In the genomic region with DNA sequence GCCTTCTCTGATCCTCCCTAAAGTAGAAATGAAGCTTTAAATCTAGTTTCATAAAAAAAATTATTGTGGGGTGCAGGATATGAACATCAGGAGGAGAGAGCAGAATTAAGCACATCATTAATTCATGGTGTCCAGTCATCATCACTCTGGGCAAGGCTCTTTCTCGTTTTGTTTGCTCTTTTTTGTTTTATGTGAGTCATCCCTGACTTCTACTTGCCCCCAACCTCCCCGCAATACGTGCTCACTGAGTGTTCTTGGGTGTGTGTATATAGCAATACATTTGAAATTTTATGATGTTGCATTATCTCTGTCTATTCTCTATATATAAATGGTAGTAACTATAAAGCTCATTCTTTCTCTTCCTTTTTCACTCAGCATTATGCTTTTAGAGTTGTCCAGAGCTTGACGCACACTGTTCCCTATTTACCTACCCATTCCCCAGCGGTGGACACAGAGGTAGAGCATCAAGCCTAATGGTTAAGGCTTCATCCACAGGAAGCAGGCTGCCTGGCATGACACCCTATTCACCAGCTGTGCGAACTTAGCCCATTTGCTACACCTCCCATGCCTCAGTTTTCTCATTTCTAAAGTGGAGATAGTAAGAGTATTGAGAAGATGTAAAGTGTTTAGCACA, we compare ENCODE assay signal across 10 cellular contexts.
A peak's percentile ranks its signal among the peaks of the same experiment; 100 is the strongest.
DNase-seq lines count a peak whose midpoint lies in the region; ATAC-seq and TF ChIP-seq lines count a peak whose summit lies in the region.
"Had no signal": no experiment of that assay in that cellular context is flagged by ENCODE, and none has a peak within 500 bp of the region (broad histone marks: within the 10 kb centered on the region; RNA-seq: fewer than 3 reads in every experiment).

No MANE protein-coding gene starts in this region.

- H3K4me1 ChIP-seq in Panc1 (ENCODE audit: control insufficient read depth, insufficient read depth, low read length) = no peaks in the 10 kb centered on the region
- H3K4me1 ChIP-seq in BE2C = no peaks in the 10 kb centered on the region; the same call in 1 of the 2 replicates
- no peaks in the 10 kb centered on the region for H3K4me1 ChIP-seq in smooth muscle cell (ENCODE audit: low read depth)

- no peak overlapping the region for H2AFZ ChIP-seq in smooth muscle cell (ENCODE audit: low read depth)

- peak; percentile 36 to 45 for ATAC-seq in activated CD4-positive, CD25-positive, alpha-beta regulatory T cell treated with anti-CD3 and anti-CD28 coated beads, Interleukin-2, amount 50 U/mL, for 24 hours
- ATAC-seq in Panc1 = no peak
- ATAC-seq in esophagus mucosa = peak; percentile 87

- BruUV-seq in Panc1 (replicated peaks; lab: Mats Ljungman, UMichigan) = no TSS peak

- H4K20me1 ChIP-seq in smooth muscle cell (ENCODE audit: low read depth) = no peaks in the 10 kb centered on the region

- no peak overlapping the region for H3K27ac ChIP-seq in Panc1 (ENCODE audit: low read length)
- H3K27ac ChIP-seq in skin epidermis = peak overlapping the region in 11 of 21 experiments; percentile 11 to 83 (median 54)
- no peak overlapping the region for H3K27ac ChIP-seq in smooth muscle cell (ENCODE audit: low read depth)
- H3K27ac ChIP-seq: WERI-Rb-1 had no signal

- DNase-seq in activated CD4-positive, CD25-positive, alpha-beta regulatory T cell (lab: John Stamatoyannopoulos, UW) = no peak
- peak; percentile 24 for DNase-seq in Panc1 (ENCODE audit: low read depth, low spot score)
- DNase-seq in activated effector memory CD4-positive, alpha-beta T cell treated with Interleukin-2 at 50 U/mL for 16 hours = no peak
- no peak for DNase-seq in BE2C
- DNase-seq in smooth muscle cell (lab: John Stamatoyannopoulos, UW; ENCODE audit: unreplicated experiment) = no peak
- DNase-seq: activated naive CD4-positive, alpha-beta T cell treated with anti-CD3 and anti-CD28 coated beads, Interleukin-2, amount 10 ng/mL, durations not matched to agents 7 days and 5 days; WERI-Rb-1 had no signal

- H3K27me3 ChIP-seq in Panc1 (ENCODE audit: control insufficient read depth, insufficient read depth, low read length) (no peaks in the 10 kb centered on the region), BE2C (no peaks in the 10 kb centered on the region), smooth muscle cell (ENCODE audit: low read depth) (no peaks in the 10 kb centered on the region)

- H3K9me3 ChIP-seq in Panc1 (ENCODE audit: control insufficient read depth, insufficient read depth, low read depth, low read length) (no peaks in the 10 kb centered on the region), BE2C (no peaks in the 10 kb centered on the region), smooth muscle cell (replicated peaks; ENCODE audit: low read depth) (no peaks in the 10 kb centered on the region)

- POLR2A ChIA-PET in Panc1 (lab: Charles Lee) = no interaction called here

- CTCF ChIA-PET in Panc1 (lab: Charles Lee) = interaction anchor here (0.6 kb wide), 1 partner anchor 1754 kb away, joined by 4 read pairs; no protein-coding TSS in a partner anchor

- in situ Hi-C loops in Panc1 (cut with HindIII; ENCODE audit: low pct_unique_long_range_greater_than_20kb, low sequenced_read_pairs) = no loop called here

- H3K36me3 ChIP-seq in Panc1 (ENCODE audit: control insufficient read depth, insufficient read depth, low read length) = no peaks in the 10 kb centered on the region
- H3K36me3 ChIP-seq in BE2C = no peaks in the 10 kb centered on the region
- no peaks in the 10 kb centered on the region for H3K36me3 ChIP-seq in smooth muscle cell (ENCODE audit: low read depth)
- H3K36me3 ChIP-seq: WERI-Rb-1 had no signal

- H3F3A ChIP-seq in smooth muscle cell (ENCODE audit: low read depth) = no peaks in the 10 kb centered on the region

- no peaks in the 10 kb centered on the region for H3K79me2 ChIP-seq in smooth muscle cell (ENCODE audit: low read depth)

- no peak for TF ChIP-seq CTCF in Panc1 (IDR thresholded peaks at IDR 0.05)
- no peak for TF ChIP-seq CTCF in BE2C (IDR thresholded peaks at IDR 0.05; ENCODE audit: low read depth, low read length)
- TF ChIP-seq CTCF in smooth muscle cell (IDR thresholded peaks at IDR 0.05; ENCODE audit: borderline replicate concordance, insufficient read depth, poor library complexity, severe bottlenecking) = no peak

- H3K4me2 ChIP-seq in smooth muscle cell = no peak overlapping the region

- no peak overlapping the region for H3K9ac ChIP-seq in smooth muscle cell (ENCODE audit: low read depth)

- H3K4me3 ChIP-seq in Panc1 (ENCODE audit: low read depth in 2 of 2, low read length in 2 of 2) = no peak overlapping the region
- no peak overlapping the region for H3K4me3 ChIP-seq in skin epidermis
- H3K4me3 ChIP-seq in BE2C (ENCODE audit: low read depth, low read length) = no peak overlapping the region
- no peak overlapping the region for H3K4me3 ChIP-seq in smooth muscle cell

- WGBS in smooth muscle cell (ENCODE audit: low lambda C conversion rate) = 63% methylated on average over 6 of the region's 6 CpGs

- intact Hi-C loops in Panc1 (cut with micrococcal nuclease; ENCODE audit: unreplicated experiment) = no loop called here

Comparison
In these comparisons a context has a peak if more than half of its experiments do, and no peak if none do; other contexts are left out.
1. H3K27ac ChIP-seq: peak in skin epidermis (11 of 21); none in Panc1 (single experiment) and smooth muscle cell (single experiment).